34 cellular contexts compared by ENCODE assay signal in genomic region chr17:11550431-11550830, GRCh38.
"Had no signal": no experiment of that assay in that cellular context is flagged by ENCODE, and none has a peak within 500 bp of the region (broad histone marks: within the 10 kb centered on the region; RNA-seq: fewer than 3 reads in every experiment).

No MANE protein-coding gene starts in this region.

- H3K9me3 ChIP-seq: ascending aorta had no signal

- H3K27ac ChIP-seq: ascending aorta, cardiac muscle cell, WERI-Rb-1 had no signal

- H3K4me3 ChIP-seq: ascending aorta, cardiac muscle cell had no signal

- H3K27me3 ChIP-seq: ascending aorta, cardiac muscle cell had no signal

- H3K4me1 ChIP-seq: ascending aorta had no signal

- ATAC-seq: activated CD4-positive, alpha-beta T cell treated with anti-CD3 and anti-CD28 coated beads for 36 hours; activated CD4-positive, CD25-positive, alpha-beta regulatory T cell treated with anti-CD3 and anti-CD28 coated beads, Interleukin-2, amount 50 U/mL, for 24 hours; activated CD8-positive, alpha-beta memory T cell treated with anti-CD3 and anti-CD28 coated beads, Interleukin-2, amount 10 ng/mL, durations not matched to agents 7 days and 5 days; activated CD8-positive, alpha-beta T cell treated with anti-CD3 and anti-CD28 coated beads, Interleukin-2, amount 10 ng/mL, durations not matched to agents 7 days and 5 days; activated naive CD4-positive, alpha-beta T cell treated with anti-CD3 and anti-CD28 coated beads, Interleukin-2, amount 50 U/mL, for 72 hours; activated naive CD8-positive, alpha-beta T cell treated with anti-CD3 and anti-CD28 coated beads, Interleukin-2, amount 50 U/mL, for 24 hours; WTC11 had no signal

- H3K36me3 ChIP-seq: ascending aorta, cardiac muscle cell, WERI-Rb-1 had no signal

- FAIRE-seq: bronchial epithelial cell, TTC549 had no signal

- DNase-seq: activated CD4-positive, alpha-beta memory T cell treated with anti-CD3 and anti-CD28 coated beads, Interleukin-2, amount 10 ng/mL, durations not matched to agents 7 days and 5 days; activated CD4-positive, alpha-beta T cell treated with anti-CD3 and anti-CD28 coated beads for 1 hour; activated CD4-positive, alpha-beta T cell treated with anti-CD3 and anti-CD28 coated beads for 36 hours; activated CD4-positive, alpha-beta T cell treated with anti-CD3 and anti-CD28 coated beads for 48 hours; activated CD4-positive, alpha-beta T cell treated with anti-CD3 and anti-CD28 coated beads, Interleukin-2, amount 10 ng/mL, durations not matched to agents 7 days and 5 days; activated CD4-positive, alpha-beta T cell treated with anti-CD3 and anti-CD28 coated beads, Interleukin-2, amount 50 U/mL, for 48 hours; activated CD4-positive, CD25-positive, alpha-beta regulatory T cell; activated CD8-positive, alpha-beta memory T cell treated with anti-CD3 and anti-CD28 coated beads for 24 hours; activated CD8-positive, alpha-beta memory T cell treated with anti-CD3 and anti-CD28 coated beads, Interleukin-2, amount 10 ng/mL, durations not matched to agents 7 days and 5 days; activated CD8-positive, alpha-beta memory T cell treated with anti-CD3 and anti-CD28 coated beads, Interleukin-2, amount 50 U/mL, for 48 hours; activated CD8-positive, alpha-beta T cell treated with anti-CD3 and anti-CD28 coated beads, Interleukin-2, amount 10 ng/mL, durations not matched to agents 7 days and 5 days; activated effector memory CD4-positive, alpha-beta T cell treated with Interleukin-2 at 50 U/mL for 16 hours; activated gamma-delta T cell; activated naive CD4-positive, alpha-beta T cell treated with anti-CD3 and anti-CD28 coated beads, Interleukin-2, amount 10 ng/mL, durations not matched to agents 7 days and 5 days; activated naive CD4-positive, alpha-beta T cell treated with Interleukin-2 at 50 U/mL for 16 hours; activated naive CD8-positive, alpha-beta T cell treated with anti-CD3 and anti-CD28 coated beads, Interleukin-2, amount 10 ng/mL, durations not matched to agents 7 days and 5 days; activated naive CD8-positive, alpha-beta T cell treated with anti-CD3 and anti-CD28 coated beads, Interleukin-2, amount 50 U/mL, for 24 hours; activated T-cell treated with anti-CD3 and anti-CD28 coated beads, Interleukin-2, amount 50 U/mL, for 24 hours; activated T-cell treated with anti-CD3 and anti-CD28 coated beads, Interleukin-2, amount 50 U/mL, for 48 hours; amygdala; anterior cingulate cortex; caudate nucleus; cerebellar nuclear complex; T-helper 1 cell; T-helper 2 cell; T-helper 9 cell; WERI-Rb-1 had no signal
